Comparison of ENCODE assay signal across 14 cellular contexts in the genomic region with DNA sequence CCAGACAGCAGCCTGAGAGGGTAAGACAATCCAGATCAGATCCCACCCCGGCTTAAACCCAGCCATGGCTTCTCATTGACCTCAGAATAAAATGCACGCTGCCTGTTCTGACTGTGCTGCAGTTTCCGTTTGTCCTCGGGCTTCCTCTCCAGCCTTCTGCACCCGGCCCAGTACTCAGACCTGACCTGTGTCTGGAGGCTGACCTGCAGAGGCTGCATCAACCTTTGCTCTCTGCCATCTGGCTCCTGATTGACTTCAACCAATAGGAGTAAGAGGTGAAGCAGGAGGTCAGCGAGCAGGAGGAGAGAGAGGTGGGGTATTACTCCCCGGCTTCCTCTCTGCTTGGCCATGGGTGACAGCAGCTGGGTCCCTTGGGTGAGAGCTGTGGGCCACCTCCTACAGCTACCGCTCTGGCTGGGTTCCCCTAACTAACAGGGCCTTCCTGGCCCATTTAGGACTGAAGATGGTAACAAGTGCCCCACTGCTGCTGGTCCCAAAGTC. TPM values are rescaled to one million over a fixed set of nuclear protein-coding genes. Genes with fewer than 3 reads are reported as not detected.
DNase-seq lines count a peak whose midpoint lies in the region; ATAC-seq lines count a peak whose summit lies in the region.
"Had no signal": no experiment of that assay in that cellular context is flagged by ENCODE, and none has a peak within 500 bp of the region (broad histone marks: within the 10 kb centered on the region; RNA-seq: fewer than 3 reads in every experiment).

No MANE protein-coding gene starts in this region.

- peak overlapping the region in 7 of 8 donors; percentile 45 to 83 (median 76) for H3K4me3 Mint-ChIP-seq in naive B cell
- H3K4me3 Mint-ChIP-seq: activated CD8-positive, alpha-beta T cell treated with anti-CD3 and anti-CD28 coated beads, Interleukin-2, amount 10 ng/mL, durations not matched to agents 7 days and 5 days; T-helper 1 cell treated with Interleukin-12 subunit alpha and Interleukin-12 subunit beta and Interleukin-4 antibody, amounts not matched to agents 30 μg/mL and 1 μg/mL, for 36 hours had no signal

- H3K27ac Mint-ChIP-seq in naive B cell, result peak overlapping the region; percentile 67 to 95 (median 92)
- H3K27ac Mint-ChIP-seq: T-helper 1 cell treated with Interleukin-12 subunit alpha and Interleukin-12 subunit beta and Interleukin-4 antibody, amounts not matched to agents 30 μg/mL and 1 μg/mL, for 36 hours had no signal

- H3K36me3 Mint-ChIP-seq in naive B cell, result no peaks in the 10 kb centered on the region

- ATAC-seq in GM18519 (IDR thresholded peaks at IDR 0.05; ENCODE audit: low FRiP score, unreplicated experiment) (peak; percentile 42), GM21619 (IDR thresholded peaks at IDR 0.05; ENCODE audit: unreplicated experiment) (peak; percentile 68), HG03442 (IDR thresholded peaks at IDR 0.05; ENCODE audit: unreplicated experiment) (peak; percentile 47), naive B cell (ENCODE audit: low read depth in 2 of 2) (peak; percentile 94 to 95)
- ATAC-seq: activated CD8-positive, alpha-beta T cell treated with anti-CD3 and anti-CD28 coated beads, Interleukin-2, amount 10 ng/mL, durations not matched to agents 7 days and 5 days; gastrocnemius medialis; left cardiac atrium had no signal

- peaks cover 45 to 58% (median 56%) of the 10 kb centered on the region in 3 donors for H3K4me1 Mint-ChIP-seq in naive B cell

- DNase-seq in naive B cell (peak; percentile 61), activated gamma-delta T cell treated with Interleukin-2 at 50 U/mL for 16 hours (no peak), NCI-H2227 (lab: John Stamatoyannopoulos, UW; ENCODE audit: unreplicated experiment) (no peak), NCI-H82 (lab: John Stamatoyannopoulos, UW) (no peak), NCI-H748 (lab: John Stamatoyannopoulos, UW; ENCODE audit: unreplicated experiment) (no peak)
- DNase-seq: activated CD8-positive, alpha-beta T cell treated with anti-CD3 and anti-CD28 coated beads, Interleukin-2, amount 10 ng/mL, durations not matched to agents 7 days and 5 days; gastrocnemius medialis; HCEC 1CT; left cardiac atrium; NCI-H187 treated with DMSO at 0.1 percent for 48 hours had no signal

- no peaks in the 10 kb centered on the region for H3K27me3 Mint-ChIP-seq in naive B cell

- no peaks in the 10 kb centered on the region for H3K9me3 Mint-ChIP-seq in naive B cell

RNA-seq across cellular contexts. Expression of a gene that starts 46.7 kb away (rescaled TPM):
- polyA plus RNA-seq in naive B cell (ENCODE audit: low read depth in 6 of 6), result not detected

Comparison
In these comparisons a context has a peak if more than half of its experiments do, and no peak if none do; other contexts are left out.
1. ATAC-seq: peak in every context shown above with its lines; median percentile 94 in naive B cell; 68 in GM21619; 47 in HG03442; 42 in GM18519.